10 cellular contexts compared by ENCODE assay signal in the genomic region with DNA sequence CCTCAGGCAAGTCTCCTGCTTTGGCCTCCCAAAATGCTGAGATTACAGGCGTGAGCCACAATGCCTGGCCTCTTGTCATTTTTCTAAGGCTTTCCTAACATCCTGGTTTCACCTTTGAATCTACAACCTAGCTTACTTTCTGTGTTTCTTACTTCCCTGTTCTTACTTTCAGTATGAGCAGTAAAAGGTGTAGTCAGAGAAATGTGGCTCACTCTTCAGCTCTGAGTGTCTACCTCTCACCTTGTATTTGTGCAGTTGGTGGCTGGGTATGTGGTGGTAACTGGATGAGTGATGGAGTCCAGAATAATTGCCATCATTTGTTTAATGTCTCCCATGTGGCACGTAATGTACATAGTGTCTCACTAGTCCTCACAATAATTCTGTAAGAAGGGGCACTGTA. TPM values are rescaled to one million over a fixed set of nuclear protein-coding genes. Genes with fewer than 3 reads are reported as not detected.
DNase-seq lines count a peak whose midpoint lies in the region; ATAC-seq and TF ChIP-seq lines count a peak whose summit lies in the region.
"Had no signal": no experiment of that assay in that cellular context is flagged by ENCODE, and none has a peak within 500 bp of the region (broad histone marks: within the 10 kb centered on the region; RNA-seq: fewer than 3 reads in every experiment).

No MANE protein-coding gene starts in this region.

- peak overlapping the region; percentile 89 for H3K27ac ChIP-seq in VCaP

- no peaks in the 10 kb centered on the region; the same call in 1 of the 2 replicates for H3K27me3 ChIP-seq in MG63

- DNase-seq in effector CD4-positive, alpha-beta T cell = no peak
- DNase-seq in T1000 (lab: John Stamatoyannopoulos, UW) = no peak
- no peak for DNase-seq in dedifferentiated amniotic fluid mesenchymal stem cell (ENCODE audit: extremely low spot score)
- no peak for DNase-seq in MG63
- DNase-seq: stimulated activated naive CD4-positive, alpha-beta T cell treated with Interleukin-2 at 50 U/mL for 16 hours had no signal

- H3K36me3 ChIP-seq in MG63 = no peaks in the 10 kb centered on the region

- no peak for TF ChIP-seq CTCF in VCaP (conservative IDR thresholded peaks at IDR 0.05)

- no peaks in the 10 kb centered on the region for H3K9me3 ChIP-seq in MG63

- ATAC-seq in GM18498 (IDR thresholded peaks at IDR 0.05; ENCODE audit: unreplicated experiment) (peak; percentile 96), GM19372 (IDR thresholded peaks at IDR 0.05; ENCODE audit: low read depth, unreplicated experiment) (peak; percentile 98), HG03045 (IDR thresholded peaks at IDR 0.05; ENCODE audit: unreplicated experiment) (peak; percentile 96)

- no peak overlapping the region for H3K4me3 ChIP-seq in MG63

RNA-seq across cellular contexts. Expression of a gene that starts 19.1 kb away (rescaled TPM):
- 0.66 and 1.3 TPM in 2 replicates for total RNA-seq in MG63 (2014; rRNA removed; shearing (Covaris generic); ENCODE audit: low replicate concordance)
- total RNA-seq: NCI-H460 had no signal

RNA-seq across cellular contexts. Expression of a gene that starts 19.5 kb away (rescaled TPM):
- not detected in 2 replicates for total RNA-seq in MG63 (2014; rRNA removed; shearing (Covaris generic); ENCODE audit: low replicate concordance)
- total RNA-seq: NCI-H460 had no signal

RNA-seq across cellular contexts. Expression of a gene that starts 31.7 kb away (rescaled TPM):
- total RNA-seq in MG63 (2014; rRNA removed; shearing (Covaris generic); ENCODE audit: low replicate concordance) = 0.40 and 4.1 TPM in 2 replicates
- total RNA-seq: NCI-H460 had no signal

RNA-seq across cellular contexts. Expression of a gene that starts 47.7 kb away (rescaled TPM):
- not detected in 2 replicates for total RNA-seq in MG63 (2014; rRNA removed; shearing (Covaris generic); ENCODE audit: low replicate concordance)
- total RNA-seq: NCI-H460 had no signal
